23 cellular contexts compared by ENCODE assay signal in the genomic region with DNA sequence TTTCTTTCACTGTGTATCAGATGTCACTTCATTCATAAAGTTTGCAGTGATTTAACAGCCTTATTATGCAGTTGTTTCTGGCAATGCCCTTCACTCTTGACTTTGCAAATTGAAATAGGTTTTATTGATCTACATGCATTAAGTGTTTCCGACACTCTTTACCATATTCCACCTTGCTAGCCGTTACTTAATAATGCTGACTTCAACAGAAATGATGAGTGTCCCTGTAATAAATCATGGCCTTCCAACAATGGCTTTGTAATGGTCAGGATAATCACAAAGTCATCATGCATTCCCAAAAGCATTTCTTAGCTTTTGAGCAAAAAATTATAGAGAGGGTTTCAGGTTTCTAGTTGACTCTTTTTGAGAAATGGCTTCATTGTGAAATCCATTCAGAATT.
"Had no signal": no experiment of that assay in that cellular context is flagged by ENCODE, and none has a peak within 500 bp of the region (broad histone marks: within the 10 kb centered on the region; RNA-seq: fewer than 3 reads in every experiment).

No MANE protein-coding gene starts in this region.

- H3K36me3 ChIP-seq: left ventricle myocardium inferior, lower lobe of right lung, neural progenitor cell, pancreas, suprapubic skin, thyroid gland had no signal

- H3K9me3 ChIP-seq: lower lobe of right lung, pancreas, suprapubic skin, thyroid gland had no signal

- H3K27ac Mint-ChIP-seq: natural killer cell treated with Interleukin-12 subunit alpha and Interleukin-12 subunit beta and Interleukin-15 and Interleukin-18, amount 100 ng/mL, for 72 hours; neural progenitor cell; progenitor cell of endocrine pancreas; type B pancreatic cell had no signal

- H3K27me3 Mint-ChIP-seq: progenitor cell of endocrine pancreas had no signal

- DNase-seq: dorsolateral prefrontal cortex; effector CD8-positive, alpha-beta T cell; foreskin melanocyte; head of caudate nucleus; kidney; left cardiac atrium; left ventricle myocardium inferior; lower lobe of right lung; mesenchymal stem cell; midbrain; occipital lobe; pancreas; right cardiac atrium; stimulated activated CD4-positive, alpha-beta T cell treated with anti-CD3 and anti-CD28 coated beads, Interleukin-2, amount 100 ng/mL, for 48 hours; stimulated activated naive CD8-positive, alpha-beta T cell treated with anti-CD3 and anti-CD28 coated beads, Interleukin-15, Interleukin-2, amounts not matched to agents 100 U/mL and 50 U/mL, for 24 hours; thyroid gland had no signal

- H3K36me3 Mint-ChIP-seq: type B pancreatic cell had no signal

- H3K4me3 Mint-ChIP-seq: natural killer cell treated with Interleukin-12 subunit alpha and Interleukin-12 subunit beta and Interleukin-15 and Interleukin-18, amount 100 ng/mL, for 72 hours; neural progenitor cell; type B pancreatic cell had no signal

- H3K4me1 ChIP-seq: left ventricle myocardium inferior, lower lobe of right lung, suprapubic skin, thyroid gland had no signal

- H3K27me3 ChIP-seq: dorsolateral prefrontal cortex, hepatocyte, neural progenitor cell, pancreas, suprapubic skin, thyroid gland had no signal

- H3K9ac ChIP-seq: neural progenitor cell had no signal

- H2AFZ ChIP-seq: hepatocyte, neural progenitor cell had no signal

- H3K4me3 ChIP-seq: dorsolateral prefrontal cortex, hepatocyte, left ventricle myocardium inferior, lower lobe of right lung, neural progenitor cell, pancreas, smooth muscle cell, suprapubic skin, thyroid gland had no signal

- H3K9me3 Mint-ChIP-seq: type B pancreatic cell had no signal

- H3K79me2 ChIP-seq: hepatocyte had no signal

- H3K27ac ChIP-seq: dorsolateral prefrontal cortex, hepatocyte, left ventricle myocardium inferior, lower lobe of right lung, neural progenitor cell, pancreas, suprapubic skin, thyroid gland had no signal

- H3K4me2 ChIP-seq: hepatocyte, neural progenitor cell, smooth muscle cell had no signal
